In genomic region chr5:159061186-159061796, GRCh38 we compare ENCODE assay signal across 9 cellular contexts. TPM values are rescaled to one million over a fixed set of nuclear protein-coding genes. Genes with fewer than 3 reads are reported as not detected.
DNase-seq lines count a peak whose midpoint lies in the region; ATAC-seq and TF ChIP-seq lines count a peak whose summit lies in the region.
"Had no signal": no experiment of that assay in that cellular context is flagged by ENCODE, and none has a peak within 500 bp of the region (broad histone marks: within the 10 kb centered on the region; RNA-seq: fewer than 3 reads in every experiment).

No MANE protein-coding gene starts in this region.

- intact Hi-C loops in tibial artery (cut with DNase I; ENCODE audit: low total_unique reads), result no loop called here
- intact Hi-C loops in CD4-positive, alpha-beta T cell (cut with DNase I, micrococcal nuclease), result no loop called here

- no peak overlapping the region for H3K4me3 Mint-ChIP-seq in CD4-positive, alpha-beta T cell

- CTCF ChIA-PET in CD4-positive, alpha-beta T cell (lab: Charles Lee), result interaction anchor here (1.0 kb wide), 1 partner anchor 45 kb away, joined by 3 read pairs; no protein-coding TSS in a partner anchor

- TF ChIP-seq CTCF in cardiac fibroblast (IDR thresholded peaks at IDR 0.05; ENCODE audit: low read depth, low read length), result no peak
- TF ChIP-seq CTCF in tibial artery (IDR thresholded peaks at IDR 0.05), result no peak
- TF ChIP-seq CTCF in CD4-positive, alpha-beta T cell (IDR thresholded peaks at IDR 0.05), result no peak

- H3K9me3 ChIP-seq in tibial artery, result no peaks in the 10 kb centered on the region
- no peaks in the 10 kb centered on the region for H3K9me3 ChIP-seq in CD4-positive, alpha-beta T cell (ENCODE audit: control insufficient read depth, low read length)

- DNase-seq in HS-5 (ENCODE audit: low read depth), result peak; percentile 72
- DNase-seq in cardiac fibroblast (ENCODE audit: low read depth in 2 of 2), result peak; percentile 71 to 98
- DNase-seq in left kidney (ENCODE audit: low read depth, low spot score), result peak; percentile 39
- peak; percentile 74 to 81 for DNase-seq in tibial artery
- DNase-seq in CD4-positive, alpha-beta T cell, result no peak
- no peak for DNase-seq in DMS153 (lab: John Stamatoyannopoulos, UW)
- no peak for DNase-seq in NCI-H526 treated with DMSO at 0.1 percent for 48 hours (lab: John Stamatoyannopoulos, UW)
- no peak for DNase-seq in T-helper 2 cell
- DNase-seq: stimulated activated CD4-positive, alpha-beta T cell treated with anti-CD3 and anti-CD28 coated beads, Interleukin-4, amount 100 ng/mL, for 4 hours had no signal

- H3K9me3 Mint-ChIP-seq in CD4-positive, alpha-beta T cell, result no peaks in the 10 kb centered on the region

- H3K27ac ChIP-seq in tibial artery, result peak overlapping the region; percentile 73 to 87
- H3K27ac ChIP-seq in CD4-positive, alpha-beta T cell (ENCODE audit: low read depth, low read length), result no peak overlapping the region

- no peaks in the 10 kb centered on the region for H3K36me3 Mint-ChIP-seq in CD4-positive, alpha-beta T cell (ENCODE audit: low read depth)

- no peaks in the 10 kb centered on the region for H3K27me3 ChIP-seq in tibial artery
- H3K27me3 ChIP-seq in CD4-positive, alpha-beta T cell (ENCODE audit: control insufficient read depth, insufficient read depth, low read length), result peaks cover 13% of the 10 kb centered on the region

- POLR2A ChIA-PET in CD4-positive, alpha-beta T cell (lab: Charles Lee), result no interaction called here

- no peaks in the 10 kb centered on the region for H3K36me3 ChIP-seq in tibial artery

- no peak for ATAC-seq in CD4-positive, alpha-beta T cell (ENCODE audit: poor library complexity)

- peaks cover 46% of the 10 kb centered on the region for H3K27me3 Mint-ChIP-seq in CD4-positive, alpha-beta T cell

- peaks cover 0 to 88% (median 32%) of the 10 kb centered on the region in 4 donors for H3K4me1 ChIP-seq in tibial artery

- H3K4me3 ChIP-seq in cardiac fibroblast (replicated peaks in 1 of 2; ENCODE audit: low read depth in 2 of 2, low read length in 2 of 2) (peak overlapping the region in 1 of 2 donors; percentile 1), tibial artery (peak overlapping the region; percentile 39 to 42)

- peaks cover 5% of the 10 kb centered on the region for H3K4me1 Mint-ChIP-seq in CD4-positive, alpha-beta T cell (ENCODE audit: low read depth)

- no peak overlapping the region for H3K27ac Mint-ChIP-seq in CD4-positive, alpha-beta T cell

RNA-seq across cellular contexts. Expression of gene EBF1, which starts 38.4 kb away (rescaled TPM):
- total RNA-seq in CD4-positive, alpha-beta T cell, result under 1 TPM; 0.20 to 0.52 TPM

Comparison
In these comparisons a context has a peak if more than half of its experiments do, and no peak if none do; other contexts are left out.
1. DNase-seq: peak in HS-5 (single experiment), cardiac fibroblast (2 of 2), left kidney (single experiment) and tibial artery (2 of 2); none in CD4-positive, alpha-beta T cell (0 of 10), DMS153 (single experiment), NCI-H526 treated with DMSO at 0.1 percent for 48 hours (single experiment) and T-helper 2 cell (0 of 5).